8 cellular contexts compared by ENCODE assay signal in genomic region chr11:10900686-10901415, GRCh38. TPM values are rescaled to one million over a fixed set of nuclear protein-coding genes. Genes with fewer than 3 reads are reported as not detected.
A peak's percentile ranks its signal among the peaks of the same experiment; 100 is the strongest.
DNase-seq lines count a peak whose midpoint lies in the region; ATAC-seq and TF ChIP-seq lines count a peak whose summit lies in the region.

No MANE protein-coding gene starts in this region.

- peak overlapping the region; percentile 2 to 32 (median 9) for H3K4me3 ChIP-seq in skeletal muscle tissue (ENCODE audit: low read length in 3 of 3)

- H3K27me3 ChIP-seq in skeletal muscle tissue (ENCODE audit: control insufficient read depth in 3 of 3, insufficient read depth in 3 of 3, low read length in 3 of 3) = no peaks in the 10 kb centered on the region

- H3K9me3 ChIP-seq in skeletal muscle tissue (ENCODE audit: control insufficient read depth in 3 of 3, low read length in 3 of 3) = no peaks in the 10 kb centered on the region

- peaks cover 44 to 54% (median 46%) of the 10 kb centered on the region in 3 donors for H3K4me1 ChIP-seq in skeletal muscle tissue (ENCODE audit: control insufficient read depth in 3 of 3, insufficient read depth in 3 of 3, low read length in 3 of 3)

- peaks cover 0 to 5% (median 0%) of the 10 kb centered on the region in 3 donors for H3K36me3 ChIP-seq in skeletal muscle tissue (ENCODE audit: control insufficient read depth in 3 of 3, insufficient read depth in 3 of 3, low read length in 3 of 3)

- peak overlapping the region; percentile 86 to 94 (median 90) for H3K9ac ChIP-seq in skeletal muscle tissue (ENCODE audit: low read depth in 1 of 3, low read length in 3 of 3)

- ATAC-seq in SK-N-SH treated with all-trans-retinoic acid at 6 μM for 48 hours (peak; percentile 10), GM21786 (IDR thresholded peaks at IDR 0.05; ENCODE audit: unreplicated experiment) (no peak), HG02610 (IDR thresholded peaks at IDR 0.05; ENCODE audit: unreplicated experiment) (no peak), HG03354 (IDR thresholded peaks at IDR 0.05; ENCODE audit: poor library complexity, severe bottlenecking, unreplicated experiment) (no peak)

- DNase-seq in H4 (ENCODE audit: low spot score) = peak; percentile 57
- peak; percentile 42 for DNase-seq in fibroblast of the conjunctiva (ENCODE audit: low read depth)
- no peak for DNase-seq in KG1 (lab: John Stamatoyannopoulos, UW)

- peak overlapping the region; percentile 98 for H3K27ac ChIP-seq in skeletal muscle tissue (ENCODE audit: low read depth, low read length)

TF ChIP-seq in SK-N-SH treated with all-trans-retinoic acid at 6 μM for 48 hours, 23 proteins besides CTCF, POLR2A, EP300 and RAD21:
- no peak for TF ChIP-seq TOX (CRISPR knock-in tag; IDR thresholded peaks at IDR 0.05; ENCODE audit: borderline replicate concordance)
- TF ChIP-seq CSDC2 (CRISPR knock-in tag; IDR thresholded peaks at IDR 0.05) = 0 out of 2 replicates have a peak, but pooled peaks have one; percentile 37
TF ChIP-seq in SK-N-SH treated with all-trans-retinoic acid at 6 μM for 48 hours: peak in this region for 1.

RNA-seq across cellular contexts. Expression of gene ZBED5, which starts 43.0 kb away (rescaled TPM):
- 43.5 and 48.1 TPM in 2 replicates for total RNA-seq in H4 (2014; rRNA removed; shearing (Covaris generic))
- total RNA-seq in skeletal muscle tissue = 21.4 TPM
